13 cellular contexts compared by ENCODE assay signal in genomic region chr6:139888691-139889122, GRCh38.
DNase-seq lines count a peak whose midpoint lies in the region; ATAC-seq, FAIRE-seq and TF ChIP-seq lines count a peak whose summit lies in the region.
"Had no signal": no experiment of that assay in that cellular context is flagged by ENCODE, and none has a peak within 500 bp of the region (broad histone marks: within the 10 kb centered on the region; RNA-seq: fewer than 3 reads in every experiment).

No MANE protein-coding gene starts in this region.

- no peak for TF ChIP-seq CTCF in glutamatergic neuron (IDR thresholded peaks at IDR 0.05; ENCODE audit: partially characterized antibody, unreplicated experiment)

- no peaks in the 10 kb centered on the region for H3K36me3 ChIP-seq in trophoblast cell (ENCODE audit: control insufficient read depth in 1 of 2, insufficient read depth in 2 of 2, low read length in 2 of 2)
- H3K36me3 ChIP-seq: colonic mucosa had no signal

- H2BK12ac ChIP-seq in trophoblast cell (ENCODE audit: low read length), result peak overlapping the region; percentile 61

- FAIRE-seq in G401.6 (lab: Jason Lieb, UNC), result peak; percentile 99

- no peaks in the 10 kb centered on the region for H3K9me3 ChIP-seq in trophoblast cell (ENCODE audit: insufficient read depth, low read depth, low read length)
- H3K9me3 ChIP-seq: colonic mucosa had no signal

- H2BK120ac ChIP-seq in trophoblast cell (ENCODE audit: insufficient read depth, low read length, poor library complexity), result peak overlapping the region; percentile 68

- H3K9me3 Mint-ChIP-seq in glutamatergic neuron (ENCODE audit: unreplicated experiment), result no peaks in the 10 kb centered on the region
- no peaks in the 10 kb centered on the region for H3K9me3 Mint-ChIP-seq in stimulated activated naive B cell treated with anti-CD40 and anti-IgM and Interleukin-4, amounts not matched to agents 10 μg/mL and 1 μg/mL and 100 μg/mL, for 72 hours
- H3K9me3 Mint-ChIP-seq: activated naive CD4-positive, alpha-beta T cell treated with anti-CD3 and anti-CD28 coated beads, Interleukin-2, amount 10 ng/mL, durations not matched to agents 7 days and 5 days had no signal

- no peak overlapping the region for H3K23ac ChIP-seq in trophoblast cell (ENCODE audit: low read length)

- no peak overlapping the region for H2AK5ac ChIP-seq in trophoblast cell (ENCODE audit: low read length)

- no peak overlapping the region for H3K4ac ChIP-seq in trophoblast cell (ENCODE audit: low read depth, low read length)

- peaks cover 0 to 2% of the 10 kb centered on the region in 2 experiments for H3K4me1 ChIP-seq in trophoblast cell (ENCODE audit: control insufficient read depth in 1 of 2, insufficient read depth in 2 of 2, low read length in 2 of 2)
- H3K4me1 ChIP-seq: colonic mucosa had no signal

- H3K9ac ChIP-seq in trophoblast cell (ENCODE audit: low read length), result peak overlapping the region; percentile 28

- no peak overlapping the region for H3K18ac ChIP-seq in trophoblast cell (ENCODE audit: low read length)

- no peak overlapping the region for H4K12ac ChIP-seq in trophoblast cell (ENCODE audit: low read depth, low read length)

- peak overlapping the region; percentile 45 for H4K91ac ChIP-seq in trophoblast cell (ENCODE audit: low read depth, low read length)

- no peaks in the 10 kb centered on the region for H3K36me3 Mint-ChIP-seq in glutamatergic neuron (ENCODE audit: unreplicated experiment)
- no peaks in the 10 kb centered on the region for H3K36me3 Mint-ChIP-seq in stimulated activated naive B cell treated with anti-CD40 and anti-IgM and Interleukin-4, amounts not matched to agents 10 μg/mL and 1 μg/mL and 100 μg/mL, for 72 hours
- H3K36me3 Mint-ChIP-seq: activated naive CD4-positive, alpha-beta T cell treated with anti-CD3 and anti-CD28 coated beads, Interleukin-2, amount 10 ng/mL, durations not matched to agents 7 days and 5 days had no signal

- peak overlapping the region; percentile 52 for H3K4me2 ChIP-seq in trophoblast cell (ENCODE audit: low read length)

- no peaks in the 10 kb centered on the region for H3K27me3 Mint-ChIP-seq in glutamatergic neuron (ENCODE audit: unreplicated experiment)
- H3K27me3 Mint-ChIP-seq in stimulated activated naive B cell treated with anti-CD40 and anti-IgM and Interleukin-4, amounts not matched to agents 10 μg/mL and 1 μg/mL and 100 μg/mL, for 72 hours, result no peaks in the 10 kb centered on the region
- H3K27me3 Mint-ChIP-seq: activated naive CD4-positive, alpha-beta T cell treated with anti-CD3 and anti-CD28 coated beads, Interleukin-2, amount 10 ng/mL, durations not matched to agents 7 days and 5 days had no signal

- H3K27me3 ChIP-seq in trophoblast cell (ENCODE audit: insufficient read depth, low read length), result no peaks in the 10 kb centered on the region
- H3K27me3 ChIP-seq: colonic mucosa had no signal

- H3K79me1 ChIP-seq in trophoblast cell (ENCODE audit: low read length), result peaks cover 7% of the 10 kb centered on the region

- ATAC-seq in left ventricle myocardium superior (no peak), GM21529 (IDR thresholded peaks at IDR 0.05; ENCODE audit: unreplicated experiment) (no peak)
- ATAC-seq in stimulated activated naive B cell treated with anti-CD40 and anti-IgM and Interleukin-4, amounts not matched to agents 10 μg/mL and 1 μg/mL and 100 μg/mL, for 72 hours (replicated peaks), result no peak

- WGBS in trophoblast cell (ENCODE audit: extremely low coverage, insufficient coverage, insufficient read length), result no CpG with 5 or more reads among the region's 3 CpGs

- peak overlapping the region; percentile 65 for H2BK5ac ChIP-seq in trophoblast cell (ENCODE audit: low read depth, low read length, poor library complexity)

- intact Hi-C loops in left ventricle myocardium superior (cut with micrococcal nuclease), result loop anchor here (5.0 to 10.0 kb wide), 3 partner anchors 76 to 554 kb away; partner anchors contain the start of gene CITED2

- peak overlapping the region; percentile 93 for H3K27ac ChIP-seq in trophoblast cell (ENCODE audit: low read depth, low read length)
- H3K27ac ChIP-seq: colonic mucosa, skin epidermis had no signal

- no peak overlapping the region for H4K8ac ChIP-seq in trophoblast cell (ENCODE audit: low read depth, low read length)

- no peak overlapping the region for H3K14ac ChIP-seq in trophoblast cell (ENCODE audit: low read length)

- H3K4me1 Mint-ChIP-seq in glutamatergic neuron (ENCODE audit: low read depth, unreplicated experiment), result peaks cover 33% of the 10 kb centered on the region
- peaks cover 0 to 4% of the 10 kb centered on the region in 2 donors for H3K4me1 Mint-ChIP-seq in stimulated activated naive B cell treated with anti-CD40 and anti-IgM and Interleukin-4, amounts not matched to agents 10 μg/mL and 1 μg/mL and 100 μg/mL, for 72 hours
- H3K4me1 Mint-ChIP-seq: activated naive CD4-positive, alpha-beta T cell treated with anti-CD3 and anti-CD28 coated beads, Interleukin-2, amount 10 ng/mL, durations not matched to agents 7 days and 5 days had no signal

- H3K79me2 ChIP-seq in trophoblast cell (ENCODE audit: control insufficient read depth, insufficient read depth, low read length, poor library complexity), result no peaks in the 10 kb centered on the region

- H2AFZ ChIP-seq in trophoblast cell (ENCODE audit: insufficient read depth, low read length, poor library complexity), result no peak overlapping the region

- peak overlapping the region; percentile 97 for H3K27ac Mint-ChIP-seq in glutamatergic neuron (ENCODE audit: unreplicated experiment)
- H3K27ac Mint-ChIP-seq in stimulated activated naive B cell treated with anti-CD40 and anti-IgM and Interleukin-4, amounts not matched to agents 10 μg/mL and 1 μg/mL and 100 μg/mL, for 72 hours, result no peak overlapping the region
- H3K27ac Mint-ChIP-seq: activated naive CD4-positive, alpha-beta T cell treated with anti-CD3 and anti-CD28 coated beads, Interleukin-2, amount 10 ng/mL, durations not matched to agents 7 days and 5 days had no signal

- H3K4me3 Mint-ChIP-seq in glutamatergic neuron (ENCODE audit: unreplicated experiment), result peak overlapping the region; percentile 33
- no peak overlapping the region for H3K4me3 Mint-ChIP-seq in stimulated activated naive B cell treated with anti-CD40 and anti-IgM and Interleukin-4, amounts not matched to agents 10 μg/mL and 1 μg/mL and 100 μg/mL, for 72 hours
- H3K4me3 Mint-ChIP-seq: activated naive CD4-positive, alpha-beta T cell treated with anti-CD3 and anti-CD28 coated beads, Interleukin-2, amount 10 ng/mL, durations not matched to agents 7 days and 5 days had no signal

- no peak overlapping the region for H3K4me3 ChIP-seq in trophoblast cell (ENCODE audit: low read depth, low read length)
- H3K4me3 ChIP-seq: colonic mucosa, skin epidermis had no signal

- peak; percentile 88 for DNase-seq in NCI-H82 treated with DMSO at 0.1 percent for 48 hours (lab: John Stamatoyannopoulos, UW; ENCODE audit: unreplicated experiment)
- no peak for DNase-seq in glutamatergic neuron
- DNase-seq in trophoblast cell, result peak in 1 of 2 donors; percentile 38
- no peak for DNase-seq in left ventricle myocardium superior
- no peak for DNase-seq in stimulated activated naive B cell treated with anti-CD40 and anti-IgM and Interleukin-4, amounts not matched to agents 10 μg/mL and 1 μg/mL and 100 μg/mL, for 72 hours
- no peak for DNase-seq in GM19240 (ENCODE audit: insufficient read length, low spot score)
- DNase-seq: activated naive CD4-positive, alpha-beta T cell treated with anti-CD3 and anti-CD28 coated beads, Interleukin-2, amount 10 ng/mL, durations not matched to agents 7 days and 5 days; colonic mucosa; NCI-H1092 treated with DMSO at 0.1 percent for 48 hours; NK-92 treated with Interleukin-12 subunit alpha and Interleukin-12 subunit beta, amount 100 ng/mL, for 24 hours had no signal
